In genomic region chr4:107997001-107997788, GRCh38 we compare ENCODE assay signal across 9 cellular contexts. TPM values are rescaled to one million over a fixed set of nuclear protein-coding genes. Genes with fewer than 3 reads are reported as not detected.
DNase-seq lines count a peak whose midpoint lies in the region; ATAC-seq and TF ChIP-seq lines count a peak whose summit lies in the region.
"Had no signal": no experiment of that assay in that cellular context is flagged by ENCODE, and none has a peak within 500 bp of the region (broad histone marks: within the 10 kb centered on the region; RNA-seq: fewer than 3 reads in every experiment).

No MANE protein-coding gene starts in this region.

- ATAC-seq in left lung (peak; percentile 84), upper lobe of left lung (ENCODE audit: low FRiP score in 2 of 2) (peak in 1 of 2 donors; percentile 38), GM19324 (IDR thresholded peaks at IDR 0.05; ENCODE audit: low FRiP score, unreplicated experiment) (no peak)

- TF ChIP-seq POLR2A in upper lobe of left lung (IDR thresholded peaks at IDR 0.05), result no peak

- H3K27ac Mint-ChIP-seq in chondrocyte (ENCODE audit: unreplicated experiment), result peak overlapping the region; percentile 96
- no peak overlapping the region for H3K27ac Mint-ChIP-seq in type B pancreatic cell
- H3K27ac Mint-ChIP-seq: activated T-helper 1 cell treated with anti-CD3 and anti-CD28 coated beads, Interleukin-12 subunit alpha, Interleukin-12 subunit beta, Interleukin-2, Interleukin-4 antibody, amounts not matched to agents 30 ng/mL and 10 ng/mL and 1 ng/mL, durations not matched to agents 14 hours and 24 hours and 36 hours had no signal

- H3K4me3 Mint-ChIP-seq in chondrocyte (ENCODE audit: unreplicated experiment) (peak overlapping the region; percentile 11), type B pancreatic cell (no peak overlapping the region)
- H3K4me3 Mint-ChIP-seq: activated T-helper 1 cell treated with anti-CD3 and anti-CD28 coated beads, Interleukin-12 subunit alpha, Interleukin-12 subunit beta, Interleukin-2, Interleukin-4 antibody, amounts not matched to agents 30 ng/mL and 10 ng/mL and 1 ng/mL, durations not matched to agents 14 hours and 24 hours and 36 hours had no signal

- H3K27me3 ChIP-seq in MG63 (no peaks in the 10 kb centered on the region), left lung (no peaks in the 10 kb centered on the region), upper lobe of left lung (no peaks in the 10 kb centered on the region)
- H3K27me3 ChIP-seq: neutrophil had no signal

- WGBS in upper lobe of left lung, 2 donors, result 68 to 69% methylated on average over 5 of the region's 5 CpGs

- no peaks in the 10 kb centered on the region for H3K27me3 Mint-ChIP-seq in chondrocyte (ENCODE audit: low read depth)
- H3K27me3 Mint-ChIP-seq in type B pancreatic cell, result peaks cover 13% of the 10 kb centered on the region

- H3K27ac ChIP-seq in left lung (peak overlapping the region in 1 of 2 donors; percentile 51), upper lobe of left lung (peak overlapping the region; percentile 21 to 52 (median 46))
- H3K27ac ChIP-seq: neutrophil had no signal

- DNase-seq in MG63 (peak; percentile 23), chondrocyte (ENCODE audit: low spot score) (no peak), left lung (peak in 1 of 2 donors; percentile 34), upper lobe of left lung (peak in 1 of 2 donors; percentile 49), type B pancreatic cell (ENCODE audit: extremely low spot score, unreplicated experiment) (no peak), NCI-H2171 treated with DMSO at 0.1 percent for 48 hours (lab: John Stamatoyannopoulos, UW) (no peak)

- H3K36me3 ChIP-seq in MG63 (peaks cover 8% of the 10 kb centered on the region; the same call in 1 of the 2 replicates), left lung (no peaks in the 10 kb centered on the region), upper lobe of left lung (no peaks in the 10 kb centered on the region)
- H3K36me3 ChIP-seq: neutrophil had no signal

- H3K4me3 ChIP-seq in MG63, result no peak overlapping the region
- no peak overlapping the region for H3K4me3 ChIP-seq in left lung
- H3K4me3 ChIP-seq in upper lobe of left lung, result no peak overlapping the region

- H3K9me3 ChIP-seq in MG63 (no peaks in the 10 kb centered on the region), left lung (no peaks in the 10 kb centered on the region), upper lobe of left lung (no peaks in the 10 kb centered on the region)
- H3K9me3 ChIP-seq: neutrophil had no signal

- TF ChIP-seq EP300 in upper lobe of left lung (IDR thresholded peaks at IDR 0.05), result peak in 1 of 4 donors; percentile 77

- H3K4me1 ChIP-seq in left lung (peaks cover 0 to 36% of the 10 kb centered on the region in 2 donors), upper lobe of left lung (peaks cover 7 to 39% (median 26%) of the 10 kb centered on the region in 4 donors)

- TF ChIP-seq CTCF in chondrocyte (IDR thresholded peaks at IDR 0.05), result no peak
- TF ChIP-seq CTCF in left lung (IDR thresholded peaks at IDR 0.05), result no peak
- TF ChIP-seq CTCF in upper lobe of left lung (IDR thresholded peaks at IDR 0.05), result no peak
- no peak for TF ChIP-seq CTCF in type B pancreatic cell (conservative IDR thresholded peaks at IDR 0.05)

- H3K9me3 Mint-ChIP-seq in chondrocyte (ENCODE audit: low read depth), result no peaks in the 10 kb centered on the region
- H3K9me3 Mint-ChIP-seq in type B pancreatic cell, result peaks cover 5% of the 10 kb centered on the region
- H3K9me3 Mint-ChIP-seq: activated T-helper 1 cell treated with anti-CD3 and anti-CD28 coated beads, Interleukin-12 subunit alpha, Interleukin-12 subunit beta, Interleukin-2, Interleukin-4 antibody, amounts not matched to agents 30 ng/mL and 10 ng/mL and 1 ng/mL, durations not matched to agents 14 hours and 24 hours and 36 hours had no signal

- H3K4me1 Mint-ChIP-seq in chondrocyte (ENCODE audit: low read depth), result peaks cover 43% of the 10 kb centered on the region
- peaks cover 29% of the 10 kb centered on the region for H3K4me1 Mint-ChIP-seq in type B pancreatic cell (ENCODE audit: unreplicated experiment)

- intact Hi-C loops in left lung (cut with DNase I), result no loop called here

- H3K36me3 Mint-ChIP-seq in chondrocyte (ENCODE audit: low read depth), result peaks cover 3% of the 10 kb centered on the region
- H3K36me3 Mint-ChIP-seq in type B pancreatic cell, result peaks cover 52% of the 10 kb centered on the region

RNA-seq across cellular contexts. Expression of gene HADH, which starts 7.5 kb away (rescaled TPM):
- total RNA-seq in MG63 (2014; rRNA removed; shearing (Covaris generic); ENCODE audit: low replicate concordance), result 24.3 and 30.8 TPM in 2 replicates
- total RNA-seq in chondrocyte (20.4 to 27.4 TPM (median 21.6 TPM) in 3 replicates), left lung (10 to 100 TPM; 40.3 to 45.9 TPM), upper lobe of left lung (10 to 100 TPM; 27.2 to 57.1 (median 36.1) TPM), type B pancreatic cell (ENCODE audit: low replicate concordance) (41.8 and 68.5 TPM in 2 replicates)
